Comparison of ENCODE assay signal across 8 cellular contexts in the genomic region with DNA sequence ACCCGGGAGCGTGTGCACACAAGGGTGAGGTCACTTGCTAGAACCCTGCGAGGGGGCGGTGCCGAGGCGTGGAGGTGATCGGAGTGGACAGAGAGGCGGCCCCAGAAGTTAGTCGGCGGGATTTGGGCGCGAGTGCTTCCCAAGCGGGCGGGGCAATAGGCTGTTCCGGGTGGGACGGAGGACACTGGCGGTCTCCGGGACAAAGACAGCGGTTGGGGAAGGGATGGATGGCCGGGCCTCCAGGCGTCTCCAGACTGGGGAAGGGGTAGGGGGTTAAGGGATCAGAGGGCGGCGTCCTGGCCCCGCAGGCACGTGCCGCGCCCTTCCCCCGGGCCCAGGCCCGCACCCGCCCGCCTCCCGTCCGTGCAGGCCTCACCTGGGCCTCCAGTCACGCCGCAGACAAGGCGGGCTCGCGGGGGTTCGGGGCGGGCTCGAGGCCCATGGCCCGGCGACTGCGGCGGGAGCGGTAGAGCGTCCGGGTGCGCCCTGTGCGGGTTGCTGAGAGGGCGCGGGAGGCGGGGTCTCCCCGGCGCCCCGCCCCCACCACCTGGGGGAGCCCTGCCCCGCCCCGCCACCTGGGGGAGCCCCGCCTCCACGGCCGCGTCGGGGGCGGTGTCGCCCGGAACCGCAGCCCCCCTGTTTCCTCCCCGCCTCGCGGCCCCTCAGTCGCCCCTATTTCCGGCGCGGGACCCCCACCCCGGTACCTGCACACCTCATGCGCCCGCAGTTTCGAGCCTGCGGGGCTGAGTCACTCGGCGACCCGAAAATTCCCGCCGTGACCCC. TPM values are rescaled to one million over a fixed set of nuclear protein-coding genes. Genes with fewer than 3 reads are reported as not detected.
DNase-seq lines count a peak whose midpoint lies in the region; ATAC-seq and TF ChIP-seq lines count a peak whose summit lies in the region.

A gene (minus strand): TSS at position 505 of the 783 bp plus-strand sequence. CDS start 945 bp downstream, outside the sequence.

- WGBS in mesodermal cell (ENCODE audit: insufficient coverage in 2 of 2), 2 experiments, result 1% methylated on average over 40 to 66 of the region's 84 CpGs

- no peak for DNase-seq in AG04450 (ENCODE audit: low read depth, low spot score)
- peak; percentile 96 for DNase-seq in HuH-7.5 (ENCODE audit: low spot score)
- DNase-seq in cerebellum (ENCODE audit: low spot score), result no peak
- peak; percentile 24 for DNase-seq in stimulated activated CD8-positive, alpha-beta memory T cell treated with anti-CD3 and anti-CD28 coated beads, Interleukin-7, amount 100 ng/mL, for 24 hours (ENCODE audit: low read depth)

- H3K9me3 ChIP-seq in AG04450 (ENCODE audit: control insufficient read depth, insufficient read depth, low read length), result peaks cover 4% of the 10 kb centered on the region; the same call in 1 of the 2 replicates
- no peaks in the 10 kb centered on the region for H3K9me3 ChIP-seq in mesodermal cell (ENCODE audit: control insufficient read depth, low read length)

- CTCF ChIA-PET in AG04450 (lab: Charles Lee), result interaction anchor here (0.9 kb wide), 1 partner anchor 98 kb away, joined by 3 read pairs; no protein-coding TSS in a partner anchor

- peak; percentile 42 for TF ChIP-seq POLR2A in GM19099 (IDR thresholded peaks at IDR 0.05; ENCODE audit: extremely low read depth, insufficient read length, low read depth)

- H3K4me3 ChIP-seq in AG04450 (ENCODE audit: low read depth, low read length) (peak within 1 kb of the TSS; percentile 43), mesodermal cell (ENCODE audit: extremely low read depth, insufficient read depth, low read length, poor library complexity, severe bottlenecking) (peak within 1 kb of the TSS; percentile 57)

- no peak for TF ChIP-seq CTCF in AG04450 (IDR thresholded peaks at IDR 0.05; ENCODE audit: low read depth, low read length)

- ATAC-seq in activated CD4-positive, CD25-positive, alpha-beta regulatory T cell treated with anti-CD3 and anti-CD28 coated beads, Interleukin-2, amount 50 U/mL, for 24 hours, result peak; percentile 76 to 78
- ATAC-seq in GM21367 (IDR thresholded peaks at IDR 0.05; ENCODE audit: unreplicated experiment), result no peak

- H3K4me1 ChIP-seq in mesodermal cell (ENCODE audit: control insufficient read depth, insufficient read depth, low read length, poor library complexity, severe bottlenecking), result peaks cover 5% of the 10 kb centered on the region

- H3K27me3 ChIP-seq in AG04450 (ENCODE audit: control insufficient read depth, insufficient read depth, low read length), result no peaks in the 10 kb centered on the region

- POLR2A ChIA-PET in AG04450 (lab: Yijun Ruan, JAX), result no interaction called here

- peaks cover 24% of the 10 kb centered on the region for H3K36me3 ChIP-seq in mesodermal cell (ENCODE audit: control insufficient read depth, insufficient read depth, low read length)

- no peak within 1 kb of the TSS for H3K27ac ChIP-seq in AG04450 (ENCODE audit: low read depth, low read length)
- peak within 1 kb of the TSS; percentile 41 for H3K27ac ChIP-seq in mesodermal cell (ENCODE audit: low read depth, low read length, severe bottlenecking)

RNA-seq across cellular contexts. Expression of the gene that starts here (rescaled TPM):
- 2.2 and 2.3 TPM in 2 replicates for polyA plus RNA-seq in AG04450 (2011; rRNA removed)
- polyA minus RNA-seq in AG04450 (2011; rRNA and poly(A)+ RNA removed), result 0.64 and 3.0 TPM in 2 replicates
- 23.0 TPM for total RNA-seq in cerebellum
- polyA plus RNA-seq in mesodermal cell (2013, experiment 1 of 2), result 71.4 TPM
- 59.9 TPM for polyA plus RNA-seq in mesodermal cell (2013, experiment 2 of 2)

Comparison
In these comparisons a context has a peak if more than half of its experiments do, and no peak if none do; other contexts are left out.
1. DNase-seq: peak in HuH-7.5 (single experiment) and stimulated activated CD8-positive, alpha-beta memory T cell treated with anti-CD3 and anti-CD28 coated beads, Interleukin-7, amount 100 ng/mL, for 24 hours (single experiment); none in AG04450 (single experiment) and cerebellum (single experiment).